ENCODE assay signal across 24 cellular contexts in the genomic region with DNA sequence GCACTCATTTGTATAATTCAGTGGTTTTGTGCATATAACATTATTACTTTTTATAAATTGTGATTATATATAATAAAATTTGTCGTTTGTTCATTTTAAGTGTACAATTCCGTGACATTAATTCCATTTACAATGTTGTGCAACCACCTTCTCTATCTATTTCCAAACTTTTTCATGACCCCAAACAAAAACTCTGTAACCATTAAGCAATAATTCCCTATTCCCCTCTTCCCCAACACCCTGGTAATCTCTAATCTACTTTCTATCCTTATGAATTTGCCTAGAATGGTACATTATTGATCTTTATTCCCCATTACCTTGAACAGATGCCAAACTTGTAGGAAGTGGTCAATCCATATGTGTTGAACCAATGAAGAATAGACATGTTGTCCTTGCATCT.
DNase-seq lines count a peak whose midpoint lies in the region; ATAC-seq, FAIRE-seq and TF ChIP-seq lines count a peak whose summit lies in the region.
"Had no signal": no experiment of that assay in that cellular context is flagged by ENCODE, and none has a peak within 500 bp of the region (broad histone marks: within the 10 kb centered on the region; RNA-seq: fewer than 3 reads in every experiment).

No MANE protein-coding gene starts in this region.

- H3K4me1 ChIP-seq in A549, result peaks cover 33% of the 10 kb centered on the region
- H3K4me1 ChIP-seq in HepG2 (ENCODE audit: insufficient read depth, low read length), result peaks cover 18% of the 10 kb centered on the region; the same call in 1 of the 2 replicates
- H3K4me1 ChIP-seq in right lobe of liver, result peaks cover 0 to 33% (median 5%) of the 10 kb centered on the region in 4 donors
- peaks cover 19% of the 10 kb centered on the region for H3K4me1 ChIP-seq in CD4-positive, alpha-beta memory T cell (ENCODE audit: insufficient read depth, low read length)
- H3K4me1 ChIP-seq: BE2C, Caco-2 had no signal

- peaks cover 2% of the 10 kb centered on the region for H3K4me1 Mint-ChIP-seq in T-helper 17 cell
- peaks cover 2% of the 10 kb centered on the region for H3K4me1 Mint-ChIP-seq in activated T-helper 17 cell treated with anti-CD3 and anti-CD28 coated beads, Interleukin-2, amount 50 U/mL, for 72 hours
- peaks cover 0 to 1% (median 0%) of the 10 kb centered on the region in 4 donors for H3K4me1 Mint-ChIP-seq in CD4-positive, alpha-beta memory T cell
- H3K4me1 Mint-ChIP-seq: CD14-positive monocyte; CD4-positive, CD25-positive, alpha-beta regulatory T cell had no signal

- H3K79me2 ChIP-seq in HepG2 (ENCODE audit: insufficient read depth, low read length), result no peaks in the 10 kb centered on the region

- POLR2A ChIA-PET in A549 (lab: Yijun Ruan, JAX) (no interaction called here), HepG2 (lab: Yijun Ruan, JAX) (no interaction called here)
- POLR2A ChIA-PET in CD4-positive, alpha-beta memory T cell (lab: Charles Lee; ENCODE audit: partially characterized antibody), result no interaction called here

- H3K9me3 ChIP-seq in A549, result no peaks in the 10 kb centered on the region
- H3K9me3 ChIP-seq in T-helper 17 cell (ENCODE audit: control insufficient read depth, low read length, poor library complexity, severe bottlenecking), result no peaks in the 10 kb centered on the region
- H3K9me3 ChIP-seq in HepG2 (ENCODE audit: low read length), result no peaks in the 10 kb centered on the region
- H3K9me3 ChIP-seq in right lobe of liver, result no peaks in the 10 kb centered on the region
- no peaks in the 10 kb centered on the region for H3K9me3 ChIP-seq in CD4-positive, alpha-beta memory T cell (ENCODE audit: control insufficient read depth in 1 of 2, low read length in 2 of 2)
- H3K9me3 ChIP-seq: BE2C, BLaER1, Caco-2 had no signal

- no peak for TF ChIP-seq RAD21 in A549 (conservative IDR thresholded peaks at IDR 0.05 in 1 of 2, IDR thresholded peaks at IDR 0.05 in 1 of 2)
- TF ChIP-seq RAD21 in HepG2 (CRISPR knock-in tag; IDR thresholded peaks at IDR 0.05), result no peak

- no peak overlapping the region for H3K27ac ChIP-seq in A549
- H3K27ac ChIP-seq in HepG2 (ENCODE audit: extremely low read length, insufficient read depth, low read length), result no peak overlapping the region
- H3K27ac ChIP-seq in right lobe of liver, result peak overlapping the region in 1 of 3 donors; percentile 44
- no peak overlapping the region for H3K27ac ChIP-seq in CD4-positive, alpha-beta memory T cell (ENCODE audit: low read depth, low read length)
- H3K27ac ChIP-seq: 22Rv1, BLaER1 had no signal

- ATAC-seq in A549 (no peak), T-helper 17 cell (no peak), HepG2 (no peak), right lobe of liver (peak in 3 of 4 donors; percentile 26 to 53 (median 33))
- ATAC-seq in activated T-helper 17 cell treated with anti-CD3 and anti-CD28 coated beads, Interleukin-2, amount 50 U/mL, for 72 hours (replicated peaks), result no peak
- ATAC-seq: CD8-positive, alpha-beta T cell had no signal

- DNase-seq in A549 (ENCODE audit: low read depth in 1 of 2, low spot score in 1 of 2), result no peak
- DNase-seq in T-helper 17 cell, result no peak
- no peak for DNase-seq in HepG2 (ENCODE audit: low spot score)
- DNase-seq in right lobe of liver, result no peak
- DNase-seq in CD4-positive, alpha-beta memory T cell, result no peak
- DNase-seq in activated CD4-positive, alpha-beta T cell treated with anti-CD3 and anti-CD28 coated beads for 1 hour, result no peak
- DNase-seq in foreskin melanocyte, result no peak
- DNase-seq: ACHN; BE2C; C1 segment of cervical spinal cord; Caco-2; Calu3; CD4-positive, CD25-positive, alpha-beta regulatory T cell; CD8-positive, alpha-beta T cell; DMS79 treated with DMSO at 0.1 percent for 48 hours; GF-D8 had no signal

- 49% methylated on average over 2 of the region's 2 CpGs for WGBS in A549 (ENCODE audit: missing lambda C conversion rate)
- WGBS in HepG2 (ENCODE audit: low lambda C conversion rate), result 2% methylated on average over 2 of the region's 2 CpGs
- 43% methylated on average over 2 of the region's 2 CpGs for WGBS in right lobe of liver (ENCODE audit: insufficient coverage, low coverage, low lambda C conversion rate, missing lambda C conversion rate)

- H2AFZ ChIP-seq in HepG2 (ENCODE audit: low read length), result no peak overlapping the region

- no peaks in the 10 kb centered on the region for H3K36me3 Mint-ChIP-seq in T-helper 17 cell (ENCODE audit: low read depth)
- no peaks in the 10 kb centered on the region for H3K36me3 Mint-ChIP-seq in activated T-helper 17 cell treated with anti-CD3 and anti-CD28 coated beads, Interleukin-2, amount 50 U/mL, for 72 hours (ENCODE audit: low read depth)
- H3K36me3 Mint-ChIP-seq in CD4-positive, alpha-beta memory T cell, result no peaks in the 10 kb centered on the region
- H3K36me3 Mint-ChIP-seq: CD14-positive monocyte; CD4-positive, CD25-positive, alpha-beta regulatory T cell; CD8-positive, alpha-beta T cell had no signal

- H4K20me1 ChIP-seq in HepG2 (ENCODE audit: insufficient read depth, low read length), result no peaks in the 10 kb centered on the region
- H4K20me1 ChIP-seq: BLaER1 had no signal

- in situ Hi-C loops in HepG2 (cut with HindIII; ENCODE audit: extremely low pct_ligation_motif_present, low pct_unique_long_range_greater_than_20kb), result no loop called here

- no peak overlapping the region for H3K9ac ChIP-seq in HepG2 (ENCODE audit: insufficient read depth, low read depth, low read length)
- H3K9ac ChIP-seq: BLaER1 had no signal

- TF ChIP-seq EP300 in A549 (IDR thresholded peaks at IDR 0.05) (no peak), HepG2 (IDR thresholded peaks at IDR 0.05; ENCODE audit: low read depth in 2 of 2, low read length in 2 of 2) (no peak), HepG2 (CRISPR knock-in tag; IDR thresholded peaks at IDR 0.05; ENCODE audit: borderline replicate concordance) (no peak)

- no peaks in the 10 kb centered on the region for H3K9me3 Mint-ChIP-seq in activated T-helper 17 cell treated with anti-CD3 and anti-CD28 coated beads, Interleukin-2, amount 50 U/mL, for 72 hours
- H3K9me3 Mint-ChIP-seq in CD4-positive, alpha-beta memory T cell, result no peaks in the 10 kb centered on the region
- H3K9me3 Mint-ChIP-seq: CD4-positive, CD25-positive, alpha-beta regulatory T cell; CD8-positive, alpha-beta T cell had no signal

- BruUV-seq in HepG2 (replicated peaks; lab: Mats Ljungman, UMichigan), result no TSS peak

- H3K36me3 ChIP-seq in HepG2 (replicated peaks in 1 of 2; ENCODE audit: control insufficient read depth in 1 of 2, insufficient read depth in 2 of 2, low read length in 2 of 2), result no peaks in the 10 kb centered on the region
- no peaks in the 10 kb centered on the region for H3K36me3 ChIP-seq in right lobe of liver
- no peaks in the 10 kb centered on the region for H3K36me3 ChIP-seq in CD4-positive, alpha-beta memory T cell (ENCODE audit: insufficient read depth, low read length)
- H3K36me3 ChIP-seq: BE2C, BLaER1 had no signal

- no peaks in the 10 kb centered on the region for H3K27me3 Mint-ChIP-seq in T-helper 17 cell
- no peaks in the 10 kb centered on the region for H3K27me3 Mint-ChIP-seq in activated T-helper 17 cell treated with anti-CD3 and anti-CD28 coated beads, Interleukin-2, amount 50 U/mL, for 72 hours
- H3K27me3 Mint-ChIP-seq in CD4-positive, alpha-beta memory T cell, result no peaks in the 10 kb centered on the region

- TF ChIP-seq CTCF in A549 (IDR thresholded peaks at IDR 0.05) (no peak), HepG2 (CRISPR knock-in tag; IDR thresholded peaks at IDR 0.05) (no peak), right lobe of liver (IDR thresholded peaks at IDR 0.05) (no peak)

- TF ChIP-seq POLR2A in A549 (IDR thresholded peaks at IDR 0.05; ENCODE audit: low read length) (no peak), HepG2 (IDR thresholded peaks at IDR 0.05; ENCODE audit: insufficient read depth in 1 of 2, low read depth in 2 of 2, low read length in 2 of 2) (no peak), right lobe of liver (IDR thresholded peaks at IDR 0.05) (no peak)

- FAIRE-seq in A549 (lab: Jason Lieb, UNC) (peak; percentile 46), HepG2 (lab: Jason Lieb, UNC) (no peak)
- FAIRE-seq: D721Med, G401.6, GM12891, GM19239 had no signal

- H3K27ac Mint-ChIP-seq in T-helper 17 cell, result no peak overlapping the region
- H3K27ac Mint-ChIP-seq in activated T-helper 17 cell treated with anti-CD3 and anti-CD28 coated beads, Interleukin-2, amount 50 U/mL, for 72 hours, result no peak overlapping the region
- no peak overlapping the region for H3K27ac Mint-ChIP-seq in CD4-positive, alpha-beta memory T cell
- H3K27ac Mint-ChIP-seq: CD4-positive, CD25-positive, alpha-beta regulatory T cell; CD8-positive, alpha-beta T cell had no signal

- H3K4me3 Mint-ChIP-seq in T-helper 17 cell, result peak overlapping the region; percentile 49
- no peak overlapping the region for H3K4me3 Mint-ChIP-seq in activated T-helper 17 cell treated with anti-CD3 and anti-CD28 coated beads, Interleukin-2, amount 50 U/mL, for 72 hours
- H3K4me3 Mint-ChIP-seq in CD4-positive, alpha-beta memory T cell, result no peak overlapping the region
- H3K4me3 Mint-ChIP-seq: CD14-positive monocyte; CD4-positive, CD25-positive, alpha-beta regulatory T cell; CD8-positive, alpha-beta T cell had no signal

- H3K4me3 ChIP-seq in A549, result no peak overlapping the region
- no peak overlapping the region for H3K4me3 ChIP-seq in HepG2 (replicated peaks in 1 of 3; ENCODE audit: insufficient read depth in 1 of 3, low read depth in 2 of 3, low read length in 3 of 3)
- no peak overlapping the region for H3K4me3 ChIP-seq in right lobe of liver
- H3K4me3 ChIP-seq in CD4-positive, alpha-beta memory T cell (ENCODE audit: low read length in 2 of 2), result no peak overlapping the region
- H3K4me3 ChIP-seq: BLaER1 had no signal

- H3K27me3 ChIP-seq in HepG2 (ENCODE audit: control insufficient read depth in 1 of 2, insufficient read depth in 2 of 2, low read length in 2 of 2), result peaks cover 5 to 27% of the 10 kb centered on the region in 2 experiments; a peak in 4 of 5 replicates
- H3K27me3 ChIP-seq in right lobe of liver, result no peaks in the 10 kb centered on the region
- H3K27me3 ChIP-seq in CD4-positive, alpha-beta memory T cell (ENCODE audit: insufficient read depth, low read length), result no peaks in the 10 kb centered on the region
- H3K27me3 ChIP-seq: BE2C, BLaER1 had no signal

- CTCF ChIA-PET in A549 (lab: Yijun Ruan, JAX), result interaction anchor here (1.0 to 3.1 kb wide), 3 partner anchors 16 to 69 kb away, joined by 5 to 22 read pairs (median 6); no protein-coding TSS in a partner anchor
- CTCF ChIA-PET in HepG2 (lab: Yijun Ruan, JAX; ENCODE audit: low intra/inter-chr PET ratio, low total read pairs), result no interaction called here
- CTCF ChIA-PET in CD4-positive, alpha-beta memory T cell (lab: Charles Lee; ENCODE audit: partially characterized antibody), result interaction anchor here (1.2 to 2.4 kb wide), 2 partner anchors 42 to 46 kb away, joined by 4 to 5 read pairs; no protein-coding TSS in a partner anchor

- intact Hi-C loops in HepG2 (cut with micrococcal nuclease; ENCODE audit: unreplicated experiment), result no loop called here
- intact Hi-C loops in right lobe of liver (cut with DNase I), result no loop called here
- intact Hi-C loops in CD4-positive, alpha-beta memory T cell (cut with micrococcal nuclease), result loop anchor here (10.0 kb wide), 1 partner anchor 148 kb away; a partner anchor contains a TSS

- H3K4me2 ChIP-seq in A549 (no peak overlapping the region), HepG2 (ENCODE audit: low read depth, low read length) (no peak overlapping the region)
- H3K4me2 ChIP-seq: BLaER1 had no signal

TF ChIP-seq in A549, 52 proteins besides CTCF, POLR2A, EP300 and RAD21 (continues in another document):
- no peak for TF ChIP-seq RFX5 (IDR thresholded peaks at IDR 0.05)

Comparison
In these comparisons a context has a peak if more than half of its experiments do, and no peak if none do; other contexts are left out.
1. ATAC-seq: peak in right lobe of liver (3 of 4); none in A549 (0 of 2), T-helper 17 cell (single experiment), HepG2 (single experiment) and activated T-helper 17 cell treated with anti-CD3 and anti-CD28 coated beads, Interleukin-2, amount 50 U/mL, for 72 hours (single experiment).